ENCODE assay signal across 19 cellular contexts in the genomic region with DNA sequence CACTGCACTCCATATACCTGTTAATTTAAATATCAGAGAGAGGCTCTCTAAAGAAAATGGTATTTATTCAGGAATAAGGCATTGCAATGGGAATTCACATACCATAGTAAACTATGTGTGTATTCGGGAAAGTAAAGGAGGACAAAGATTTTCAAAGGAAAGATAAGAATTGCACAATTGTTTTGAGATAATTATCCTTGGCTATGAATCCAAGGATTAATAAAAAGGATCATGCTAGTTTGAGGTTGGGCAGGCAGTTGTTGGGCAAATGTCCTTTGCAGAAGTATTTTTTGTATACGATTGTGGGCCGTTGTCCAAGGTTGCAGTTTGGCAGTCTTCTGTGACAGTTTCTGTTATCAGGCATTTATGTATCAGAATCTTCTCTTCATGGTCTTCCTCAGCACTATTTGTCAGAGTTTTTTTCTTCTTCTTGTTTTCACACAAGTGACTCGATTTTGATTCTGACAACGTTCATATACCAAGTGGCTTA.
"Had no signal": no experiment of that assay in that cellular context is flagged by ENCODE, and none has a peak within 500 bp of the region (broad histone marks: within the 10 kb centered on the region; RNA-seq: fewer than 3 reads in every experiment).

No MANE protein-coding gene starts in this region.

- H3K79me2 ChIP-seq: parathyroid adenoma had no signal

- H3K27me3 ChIP-seq: esophagus squamous epithelium, right atrium auricular region, transverse colon, upper lobe of right lung, uterus had no signal

- H3K27ac ChIP-seq: coronary artery, esophagus squamous epithelium, parathyroid adenoma, right atrium auricular region, skin epidermis, spleen, transverse colon, upper lobe of right lung, uterus had no signal

- H3K4me1 ChIP-seq: esophagus squamous epithelium, parathyroid adenoma, right atrium auricular region, spleen, transverse colon, upper lobe of right lung, uterus had no signal

- H2AFZ ChIP-seq: parathyroid adenoma had no signal

- H3K4me3 ChIP-seq: coronary artery, esophagus squamous epithelium, lung, mucosa of descending colon, right atrium auricular region, skin epidermis, spleen, transverse colon, upper lobe of right lung, uterus had no signal

- H3K9ac ChIP-seq: parathyroid adenoma had no signal

- H3K9me3 ChIP-seq: esophagus squamous epithelium, mucosa of descending colon, right atrium auricular region, spleen, transverse colon, upper lobe of right lung, uterus had no signal

- H3K36me3 ChIP-seq: esophagus squamous epithelium, right atrium auricular region, spleen, transverse colon, upper lobe of right lung, uterus had no signal

- DNase-seq: dermis blood vessel endothelial cell; effector memory CD4-positive, alpha-beta T cell; erythroblast; esophagus squamous epithelium; mucosa of descending colon; naive B cell; spleen; stimulated activated CD4-positive, alpha-beta T cell treated with anti-CD3 and anti-CD28 coated beads, Interleukin-2, amount 100 ng/mL, for 48 hours; stimulated activated naive B cell treated with anti-CD40 and anti-IgM and Interleukin-4, amounts not matched to agents 10 μg/mL and 1 μg/mL and 100 μg/mL, for 72 hours; transverse colon; upper lobe of right lung; uterus had no signal

- ATAC-seq: left lobe of liver; mucosa of descending colon; natural killer cell treated with Interleukin-12 subunit alpha and Interleukin-12 subunit beta and Interleukin-15 and Interleukin-18, amount 100 ng/mL, for 72 hours; stimulated activated naive B cell treated with anti-CD40 and anti-IgM and Interleukin-4, amounts not matched to agents 10 μg/mL and 1 μg/mL and 100 μg/mL, for 72 hours; upper lobe of right lung had no signal
